ENCODE assay signal across 1 cellular context in the genomic region with DNA sequence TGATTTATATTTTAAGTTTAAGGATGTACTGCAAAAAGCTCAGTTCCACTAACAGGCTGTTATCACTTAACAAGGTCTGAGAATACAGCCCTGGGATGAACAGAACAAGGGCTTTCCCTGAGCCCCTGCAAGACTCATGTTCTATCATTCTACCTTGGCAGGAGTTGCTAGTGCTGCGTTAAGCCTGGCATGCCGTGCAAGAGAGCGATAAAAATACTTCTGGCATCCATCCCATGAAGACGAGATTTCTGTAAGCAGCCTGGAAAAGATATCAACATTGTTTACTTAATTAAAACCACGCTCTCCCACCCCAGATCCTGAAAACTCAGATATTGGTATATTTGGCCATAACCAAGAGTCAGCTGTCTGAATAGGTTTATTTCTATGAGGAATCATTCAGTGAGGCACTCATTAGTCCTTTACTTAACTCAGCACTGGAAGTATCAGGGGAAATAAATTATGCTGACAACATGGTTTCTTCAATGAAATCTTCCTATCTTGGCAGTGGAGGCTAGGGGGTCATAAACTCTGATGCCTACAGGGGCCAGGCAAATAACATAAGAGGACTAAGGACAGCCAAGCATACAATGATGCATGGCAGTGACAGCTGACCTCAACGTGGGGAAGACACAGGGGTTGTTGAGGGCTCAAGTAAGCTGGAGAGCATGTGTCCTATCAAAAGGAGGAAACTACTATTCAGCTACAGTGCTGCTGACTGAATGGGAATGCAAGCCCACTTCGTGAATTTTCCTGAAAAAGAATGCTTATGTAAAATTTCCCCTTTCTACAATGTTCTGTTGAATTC.
TF ChIP-seq lines count a peak whose summit lies in the region.

No MANE protein-coding gene starts in this region.

TF ChIP-seq in HepG2, 621 proteins besides CTCF, POLR2A, EP300 and RAD21:
- peak; percentile 80 for TF ChIP-seq MAFF (IDR thresholded peaks at IDR 0.05; ENCODE audit: low read depth, low read length)
- TF ChIP-seq MAFK (conservative IDR thresholded peaks at IDR 0.05 in 1 of 2, IDR thresholded peaks at IDR 0.05 in 1 of 2; ENCODE audit: low read length in 2 of 2), result peak; percentile 74 to 86; a peak in 3 of 4 replicates
- TF ChIP-seq KDM4B (CRISPR knock-in tag; IDR thresholded peaks at IDR 0.05), result no peak
- TF ChIP-seq FOXO4 (CRISPR knock-in tag; conservative IDR thresholded peaks at IDR 0.05), result no peak
TF ChIP-seq in HepG2: peak in this region for 2.
